Comparison of ENCODE assay signal across 13 cellular contexts in the genomic region with DNA sequence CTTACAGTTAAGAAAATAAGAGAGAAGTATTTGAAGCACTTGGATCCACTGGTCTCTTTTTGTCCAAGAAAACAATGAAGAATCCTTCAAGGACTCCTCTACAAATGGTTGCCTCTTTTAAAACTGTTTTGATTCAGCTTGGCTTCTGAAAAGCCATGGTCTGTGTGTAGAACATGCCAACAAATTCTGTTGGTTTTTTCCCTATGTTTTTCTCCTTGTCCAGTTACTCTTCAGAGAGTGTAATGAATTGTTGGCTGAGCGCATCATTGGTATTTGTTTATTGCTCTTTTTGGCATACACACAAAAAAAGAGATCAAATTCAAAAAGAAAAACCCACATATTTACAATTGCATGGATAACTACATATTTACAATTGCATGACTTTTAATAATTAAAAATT. TPM values are rescaled to one million over a fixed set of nuclear protein-coding genes. Genes with fewer than 3 reads are reported as not detected.
DNase-seq lines count a peak whose midpoint lies in the region; ATAC-seq and TF ChIP-seq lines count a peak whose summit lies in the region.
"Had no signal": no experiment of that assay in that cellular context is flagged by ENCODE, and none has a peak within 500 bp of the region (broad histone marks: within the 10 kb centered on the region; RNA-seq: fewer than 3 reads in every experiment).

TSS of gene ABCA10 (minus strand) at position 249 of the 400 bp plus-strand sequence. CDS start 3,466 bp downstream, outside the sequence.

- H3K9me3 ChIP-seq in breast epithelium (peaks cover 3 to 17% of the 10 kb centered on the region in 2 donors), right atrium auricular region (peaks cover 9 to 21% of the 10 kb centered on the region in 2 donors)

- TF ChIP-seq POLR2A in breast epithelium (IDR thresholded peaks at IDR 0.05): no peak

- H3K27ac ChIP-seq in breast epithelium (peak within 1 kb of the TSS; percentile 23 to 57), right atrium auricular region (peak within 1 kb of the TSS; percentile 6 to 47)
- H3K27ac ChIP-seq: foreskin keratinocyte had no signal

- peak; percentile 82 for ATAC-seq in sciatic nerve
- no peak for ATAC-seq in HG03280 (IDR thresholded peaks at IDR 0.05; ENCODE audit: unreplicated experiment)
- ATAC-seq: foreskin keratinocyte had no signal

- DNase-seq in AG10803 (ENCODE audit: low read depth) (peak; percentile 48), breast epithelium (ENCODE audit: low spot score in 2 of 2) (no peak), right atrium auricular region (ENCODE audit: low spot score) (no peak), sciatic nerve (ENCODE audit: low spot score) (no peak), COLO668 (lab: John Stamatoyannopoulos, UW; ENCODE audit: unreplicated experiment) (no peak), NCI-H69 (lab: John Stamatoyannopoulos, UW) (no peak)
- no peak for DNase-seq in stimulated activated CD4-positive, alpha-beta T cell treated with anti-CD3 and anti-CD28 coated beads, Interleukin-2, amount 100 ng/mL, for 24 hours
- DNase-seq: activated CD4-positive, alpha-beta T cell treated with anti-CD3 and anti-CD28 coated beads, Interleukin-2, amount 50 U/mL, for 4 hours; foreskin keratinocyte; MM.1S; NK-92 treated with Interleukin-12 subunit alpha and Interleukin-12 subunit beta, amount 100 ng/mL, for 24 hours; upper lobe of left lung had no signal

- H3K36me3 ChIP-seq in breast epithelium (no peaks in the 10 kb centered on the region), right atrium auricular region (no peaks in the 10 kb centered on the region)
- H3K36me3 ChIP-seq: upper lobe of left lung had no signal

- intact Hi-C loops in breast epithelium (cut with DNase I; ENCODE audit: low total_unique reads) (no loop called here), sciatic nerve (cut with DNase I) (no loop called here)

- H3K4me1 ChIP-seq in breast epithelium (no peaks in the 10 kb centered on the region), right atrium auricular region (no peaks in the 10 kb centered on the region)
- H3K4me1 ChIP-seq: foreskin keratinocyte, upper lobe of left lung had no signal

- H3K4me3 ChIP-seq in AG10803 (ENCODE audit: low read length) (no peak within 1 kb of the TSS), breast epithelium (peak within 1 kb of the TSS; percentile 24 to 57 (median 28)), right atrium auricular region (peak within 1 kb of the TSS; percentile 19 to 25)

- H3K27me3 ChIP-seq in breast epithelium (no peaks in the 10 kb centered on the region), right atrium auricular region (no peaks in the 10 kb centered on the region)
- H3K27me3 ChIP-seq: foreskin keratinocyte, upper lobe of left lung had no signal

- TF ChIP-seq CTCF in AG10803 (conservative IDR thresholded peaks at IDR 0.05; ENCODE audit: low read length) (no peak), breast epithelium (IDR thresholded peaks at IDR 0.05) (no peak), right atrium auricular region (IDR thresholded peaks at IDR 0.05) (no peak)

RNA-seq across cellular contexts. Expression of gene ABCA10, which starts in this region (rescaled TPM):
- total RNA-seq in breast epithelium (10 to 100 TPM; 13.6 to 49.5 (median 16.1) TPM), right atrium auricular region (1 to 10 TPM; 1.3 to 2.1 TPM), sciatic nerve (189 TPM)

Comparison
In these comparisons a context has a peak if more than half of its experiments do, and no peak if none do; other contexts are left out.
1. RNA of gene ABCA10 (total RNA-seq): 189 TPM in sciatic nerve (single experiment) and 13.6 to 49.5 TPM in breast epithelium; 1.3 to 2.1 TPM in right atrium auricular region; every median in the first group is over 4 times any median in the second.